ENCODE assay signal across 24 cellular contexts in genomic region chr10:34311679-34312078, GRCh38.
"Had no signal": no experiment of that assay in that cellular context is flagged by ENCODE, and none has a peak within 500 bp of the region (broad histone marks: within the 10 kb centered on the region; RNA-seq: fewer than 3 reads in every experiment).

No MANE protein-coding gene starts in this region.

- H3K27ac ChIP-seq: left ventricle myocardium inferior, neural progenitor cell, neutrophil, right atrium auricular region, right lobe of liver, tibial nerve, upper lobe of left lung, vagina had no signal

- H3K4me3 ChIP-seq: left ventricle myocardium inferior, lung, neural progenitor cell, right atrium auricular region, right lobe of liver, smooth muscle cell, tibial nerve, upper lobe of left lung, vagina had no signal

- H3K4me2 ChIP-seq: neural progenitor cell, smooth muscle cell had no signal

- ATAC-seq: natural killer cell; right lobe of liver; stimulated activated memory B cell treated with anti-CD40 and anti-IgM and Interleukin-4, amounts not matched to agents 10 μg/mL and 1 μg/mL and 100 μg/mL, for 72 hours; stimulated activated naive CD8-positive, alpha-beta T cell treated with anti-CD3 and anti-CD28 coated beads, Interleukin-15, amount 100 ng/mL, for 72 hours had no signal

- H3K9ac ChIP-seq: neural progenitor cell had no signal

- H3K27me3 ChIP-seq: neural progenitor cell, neutrophil, right atrium auricular region, right lobe of liver, tibial nerve, upper lobe of left lung, vagina had no signal

- DNase-seq: hypothalamus; islet precursor cell; left ventricle myocardium inferior; mesendoderm; naive B cell; natural killer cell; occipital lobe; right lobe of liver; stimulated activated CD4-positive, alpha-beta T cell treated with anti-CD3 and anti-CD28 coated beads, Interleukin-1b, Interleukin-23, amount 100 ng/mL, for 48 hours; stimulated activated CD4-positive, alpha-beta T cell treated with anti-CD3 and anti-CD28 coated beads, Interleukin-2, amount 100 ng/mL, for 48 hours; stimulated activated CD4-positive, alpha-beta T cell treated with anti-CD3 and anti-CD28 coated beads, Interleukin-4, amount 100 ng/mL, for 4 hours; stimulated activated CD8-positive, alpha-beta memory T cell treated with anti-CD3 and anti-CD28 coated beads, Interleukin-4, amount 100 ng/mL, for 48 hours; stimulated activated naive CD4-positive, alpha-beta T cell treated with Interleukin-2 at 50 U/mL for 16 hours; stimulated activated naive CD8-positive, alpha-beta T cell treated with anti-CD3 and anti-CD28 coated beads, Interleukin-15, amount 100 ng/mL, for 72 hours; substantia nigra; upper lobe of left lung had no signal

- H3K4me1 ChIP-seq: left ventricle myocardium inferior, neural progenitor cell, right atrium auricular region, right lobe of liver, vagina had no signal

- H2AFZ ChIP-seq: neural progenitor cell had no signal

- H3K36me3 ChIP-seq: neural progenitor cell, neutrophil, right atrium auricular region, right lobe of liver, upper lobe of left lung, vagina had no signal

- H3K9me3 ChIP-seq: left ventricle myocardium inferior, neutrophil, right atrium auricular region, right lobe of liver, tibial nerve, upper lobe of left lung, vagina had no signal
